28 cellular contexts compared by ENCODE assay signal in the genomic region with DNA sequence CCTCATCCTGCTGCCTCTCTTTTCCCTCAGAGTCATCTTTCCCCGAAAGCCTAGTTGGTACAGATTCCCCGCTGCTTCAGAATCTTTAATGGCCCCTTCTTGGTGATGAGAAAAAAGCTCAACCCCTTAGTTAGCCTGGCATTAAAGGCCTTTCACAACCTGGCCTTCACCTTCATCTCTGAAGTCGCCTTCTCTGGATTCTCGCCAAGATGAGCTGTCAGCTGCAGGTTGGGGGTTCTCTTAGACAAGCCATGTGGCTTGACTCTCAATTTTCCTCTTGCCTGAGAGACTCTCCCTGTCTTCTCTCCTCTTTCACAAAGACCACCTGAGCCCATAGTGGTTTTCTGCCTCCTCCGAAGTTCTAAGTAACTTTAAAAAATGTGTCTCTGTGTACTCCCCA. TPM values are rescaled to one million over a fixed set of nuclear protein-coding genes. Genes with fewer than 3 reads are reported as not detected.
DNase-seq lines count a peak whose midpoint lies in the region; ATAC-seq and TF ChIP-seq lines count a peak whose summit lies in the region.
"Had no signal": no experiment of that assay in that cellular context is flagged by ENCODE, and none has a peak within 500 bp of the region (broad histone marks: within the 10 kb centered on the region; RNA-seq: fewer than 3 reads in every experiment).

No MANE protein-coding gene starts in this region.

- H3K27me3 ChIP-seq in BLaER1 (no peaks in the 10 kb centered on the region), HL-60 (ENCODE audit: insufficient read depth, poor library complexity, severe bottlenecking) (no peaks in the 10 kb centered on the region)
- H3K27me3 ChIP-seq: neutrophil, right atrium auricular region, uterus had no signal

- H3K36me3 ChIP-seq in BLaER1 = no peaks in the 10 kb centered on the region
- H3K36me3 ChIP-seq: heart right ventricle, neutrophil, right atrium auricular region, stomach, uterus had no signal

- H3K4me3 ChIP-seq in BLaER1 (no peak overlapping the region), HL-60 (replicated peaks; ENCODE audit: insufficient read depth, low read length) (no peak overlapping the region)
- H3K4me3 ChIP-seq: heart right ventricle, right atrium auricular region, stomach, uterus had no signal

- H3K27me3 Mint-ChIP-seq in activated B cell treated with CpG ODN at 0.5 μM for 24 hours = peaks cover 4% of the 10 kb centered on the region
- H3K27me3 Mint-ChIP-seq in activated T-helper 17 cell treated with anti-CD3 and anti-CD28 coated beads, Interleukin-2, amount 50 U/mL, for 72 hours = no peaks in the 10 kb centered on the region

- peak overlapping the region; percentile 73 for H3K27ac ChIP-seq in BLaER1
- H3K27ac ChIP-seq in HL-60 (replicated peaks) = peak overlapping the region; percentile 86
- H3K27ac ChIP-seq: right atrium auricular region, uterus, VCaP had no signal

- H3K36me3 Mint-ChIP-seq in activated B cell treated with CpG ODN at 0.5 μM for 24 hours (ENCODE audit: low read depth) = no peaks in the 10 kb centered on the region
- H3K36me3 Mint-ChIP-seq in activated T-helper 17 cell treated with anti-CD3 and anti-CD28 coated beads, Interleukin-2, amount 50 U/mL, for 72 hours (ENCODE audit: low read depth) = no peaks in the 10 kb centered on the region

- H3K4me2 ChIP-seq in BLaER1 = peak overlapping the region; percentile 92

- H3K9me3 Mint-ChIP-seq in activated B cell treated with CpG ODN at 0.5 μM for 24 hours = peaks cover 12% of the 10 kb centered on the region
- peaks cover 3% of the 10 kb centered on the region for H3K9me3 Mint-ChIP-seq in activated T-helper 17 cell treated with anti-CD3 and anti-CD28 coated beads, Interleukin-2, amount 50 U/mL, for 72 hours

- peaks cover 62% of the 10 kb centered on the region for H3K4me1 ChIP-seq in BLaER1
- H3K4me1 ChIP-seq: Caco-2, right atrium auricular region, uterus had no signal

- peaks cover 32% of the 10 kb centered on the region for H3K9me3 ChIP-seq in BLaER1
- H3K9me3 ChIP-seq: Caco-2, neutrophil, right atrium auricular region, uterus had no signal

- intact Hi-C loops in activated B cell treated with CpG ODN at 0.5 μM for 24 hours (cut with micrococcal nuclease) = loop anchor here (5.0 kb wide), 4 partner anchors 81 to 969 kb away; a partner anchor contains a TSS

- peak overlapping the region; percentile 5 for H3K27ac Mint-ChIP-seq in activated B cell treated with CpG ODN at 0.5 μM for 24 hours
- H3K27ac Mint-ChIP-seq in activated T-helper 17 cell treated with anti-CD3 and anti-CD28 coated beads, Interleukin-2, amount 50 U/mL, for 72 hours = no peak overlapping the region

- POLR2A ChIA-PET in activated B cell treated with CpG ODN at 0.5 μM for 24 hours (lab: Charles Lee) = interaction anchor here (0.6 kb wide), 1 partner anchor 16 kb away, joined by 4 read pairs; a partner anchor contains a TSS

- H4K20me1 ChIP-seq in BLaER1 = peaks cover 5% of the 10 kb centered on the region; the same call in 1 of the 2 replicates

- no peak overlapping the region for H3K9ac ChIP-seq in BLaER1

- H3K4me1 Mint-ChIP-seq in activated B cell treated with CpG ODN at 0.5 μM for 24 hours = peaks cover 63% of the 10 kb centered on the region
- H3K4me1 Mint-ChIP-seq in activated T-helper 17 cell treated with anti-CD3 and anti-CD28 coated beads, Interleukin-2, amount 50 U/mL, for 72 hours = peaks cover 31% of the 10 kb centered on the region

- no peak for TF ChIP-seq CTCF in HL-60 (IDR thresholded peaks at IDR 0.05; ENCODE audit: insufficient read depth, low read length)
- no peak for TF ChIP-seq CTCF in activated B cell treated with CpG ODN at 0.5 μM for 24 hours (IDR thresholded peaks at IDR 0.05)

- CTCF ChIA-PET in activated B cell treated with CpG ODN at 0.5 μM for 24 hours (lab: Charles Lee) = no interaction called here

- H3K4me3 Mint-ChIP-seq in activated B cell treated with CpG ODN at 0.5 μM for 24 hours = no peak overlapping the region
- no peak overlapping the region for H3K4me3 Mint-ChIP-seq in activated T-helper 17 cell treated with anti-CD3 and anti-CD28 coated beads, Interleukin-2, amount 50 U/mL, for 72 hours

- peak; percentile 57 for DNase-seq in NCI-H82 (lab: John Stamatoyannopoulos, UW)
- DNase-seq in NCI-H82 treated with DMSO at 0.1 percent for 48 hours (lab: John Stamatoyannopoulos, UW; ENCODE audit: unreplicated experiment) = no peak
- no peak for DNase-seq in HL-60 (ENCODE audit: low read depth in 1 of 2, low spot score in 1 of 2)
- no peak for DNase-seq in activated B cell treated with CpG ODN at 0.5 μM for 24 hours
- no peak for DNase-seq in stimulated activated CD4-positive, alpha-beta T cell treated with anti-CD3 and anti-CD28 coated beads, Interleukin-4, amount 100 ng/mL, for 24 hours
- DNase-seq: activated CD4-positive, alpha-beta T cell treated with anti-CD3 and anti-CD28 coated beads, Interleukin-2, amount 50 U/mL, for 1 hour; activated naive CD4-positive, alpha-beta T cell treated with Interleukin-2 at 50 U/mL for 16 hours; AML-193; Caco-2; DMS79; GDM1; heart right ventricle; Kasumi-1; left ventricle myocardium superior; NCI-H146; NCI-H2107; OCI-M1; posterior cingulate gyrus; stimulated activated CD4-positive, alpha-beta T cell treated with anti-CD3 and anti-CD28 coated beads, Interleukin-1b, Interleukin-23, amount 100 ng/mL, for 48 hours; stomach; uterus had no signal

- ATAC-seq in activated B cell treated with CpG ODN at 0.5 μM for 24 hours (ENCODE audit: low read depth) = no peak
- ATAC-seq in GM19035 (IDR thresholded peaks at IDR 0.05; ENCODE audit: unreplicated experiment) = no peak
- no peak for ATAC-seq in activated T-helper 17 cell treated with anti-CD3 and anti-CD28 coated beads, Interleukin-2, amount 50 U/mL, for 72 hours (replicated peaks)
- ATAC-seq: HepG2 had no signal

RNA-seq across cellular contexts. Expression of a gene that starts 15.5 kb away (rescaled TPM):
- total RNA-seq in activated B cell treated with CpG ODN at 0.5 μM for 24 hours = 2.4 TPM in 2 replicates
- 1 to 10 TPM; 3.9 to 8.2 TPM for total RNA-seq in activated T-helper 17 cell treated with anti-CD3 and anti-CD28 coated beads, Interleukin-2, amount 50 U/mL, for 72 hours
